ENCODE assay signal across 13 cellular contexts in the genomic region with DNA sequence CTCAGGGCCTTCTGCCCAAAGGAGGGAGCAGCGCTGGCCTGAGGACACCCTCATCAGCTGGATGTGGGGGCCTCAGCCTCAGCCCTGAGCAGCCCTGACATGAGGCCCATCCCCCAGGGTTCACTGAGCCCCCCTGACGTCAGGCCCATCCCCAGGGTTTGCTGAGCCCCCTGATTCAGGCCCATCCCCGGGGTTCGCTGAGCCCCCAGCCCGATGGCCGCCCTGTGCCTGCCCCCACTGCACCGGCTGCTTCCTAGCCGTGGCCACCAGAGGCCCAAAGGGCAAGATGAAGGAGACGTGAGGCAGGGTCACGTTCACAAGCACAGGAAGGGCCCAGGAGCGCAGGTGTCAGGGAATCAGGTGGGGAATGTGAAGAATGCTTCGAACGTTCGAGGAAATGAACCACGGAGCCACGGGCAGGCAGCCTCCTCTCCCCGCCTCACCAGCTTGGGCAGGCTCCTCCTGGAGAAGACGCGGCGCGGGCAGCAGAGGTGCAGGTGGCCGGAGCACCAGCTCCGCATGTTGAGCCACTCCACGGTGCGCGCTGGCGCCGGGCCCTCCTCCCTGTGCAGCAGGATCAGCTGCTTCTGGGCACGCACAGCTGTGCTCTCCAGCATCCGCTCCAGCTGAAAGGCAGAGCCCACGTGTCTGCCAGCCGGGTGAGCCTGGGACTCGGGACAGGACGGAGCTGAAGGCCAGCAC. TPM values are rescaled to one million over a fixed set of nuclear protein-coding genes. Genes with fewer than 3 reads are reported as not detected.
A peak's percentile ranks its signal among the peaks of the same experiment; 100 is the strongest.
DNase-seq lines count a peak whose midpoint lies in the region; ATAC-seq and TF ChIP-seq lines count a peak whose summit lies in the region.
"Had no signal": no experiment of that assay in that cellular context is flagged by ENCODE, and none has a peak within 500 bp of the region (broad histone marks: within the 10 kb centered on the region; RNA-seq: fewer than 3 reads in every experiment).

No MANE protein-coding gene starts in this region.

- DNase-seq in DMS53 treated with DMSO at 0.1 percent for 48 hours (lab: John Stamatoyannopoulos, UW; ENCODE audit: unreplicated experiment) (peak; percentile 60), NCI-H128 (lab: John Stamatoyannopoulos, UW; ENCODE audit: unreplicated experiment) (peak; percentile 2), dorsolateral prefrontal cortex (peak in 4 of 10 donors; percentile 41 to 61 (median 51)), myocyte (ENCODE audit: low read depth) (peak; percentile 83), T-helper 17 cell (no peak), hepatocyte (ENCODE audit: low spot score) (no peak)
- DNase-seq: MG63, NCI-H82 had no signal

- TF ChIP-seq CTCF in dorsolateral prefrontal cortex (IDR thresholded peaks at IDR 0.05 in 54 of 56, conservative IDR thresholded peaks at IDR 0.05 in 2 of 56; ENCODE audit: low read depth in 1 of 56, partially characterized antibody in 56 of 56) (no peak), hepatocyte (IDR thresholded peaks at IDR 0.05; ENCODE audit: poor library complexity) (no peak)

- no peaks in the 10 kb centered on the region for H3K36me3 Mint-ChIP-seq in T-helper 17 cell (ENCODE audit: low read depth)

- ATAC-seq in T-helper 17 cell (no peak), HG03565 (IDR thresholded peaks at IDR 0.05; ENCODE audit: unreplicated experiment) (no peak), GM19328 (IDR thresholded peaks at IDR 0.05; ENCODE audit: unreplicated experiment) (no peak)

- H3K27me3 ChIP-seq in dorsolateral prefrontal cortex (no peaks in the 10 kb centered on the region), hepatocyte (no peaks in the 10 kb centered on the region)
- H3K27me3 ChIP-seq: MG63 had no signal

- no peaks in the 10 kb centered on the region for H3K4me1 Mint-ChIP-seq in T-helper 17 cell

- H4K20me1 ChIP-seq in hepatocyte (ENCODE audit: insufficient read depth, poor library complexity, severe bottlenecking): no peaks in the 10 kb centered on the region

- no peak overlapping the region for H3K27ac Mint-ChIP-seq in T-helper 17 cell
- H3K27ac Mint-ChIP-seq: activated T-helper 2 cell treated with anti-CD3 and anti-CD28 coated beads, Interferon-gamma antibody, Interleukin-2, Interleukin-4, amounts not matched to agents 10 μg/mL and 5 μg/mL and 100 μg/mL, durations not matched to agents 14 hours and 24 hours and 36 hours had no signal

- intact Hi-C loops in dorsolateral prefrontal cortex (cut with DNase I): no loop called here

- H3K27ac ChIP-seq in dorsolateral prefrontal cortex: peak overlapping the region in 52 of 59 donors; percentile 15 to 88 (median 65)
- H3K27ac ChIP-seq in hepatocyte: no peak overlapping the region
- H3K27ac ChIP-seq: C4-2B had no signal

- no peaks in the 10 kb centered on the region for H3K27me3 Mint-ChIP-seq in T-helper 17 cell

- no peaks in the 10 kb centered on the region for H3K36me3 ChIP-seq in hepatocyte (replicated peaks; ENCODE audit: insufficient read depth, low read depth)
- H3K36me3 ChIP-seq: MG63 had no signal

- no peaks in the 10 kb centered on the region for H3K79me2 ChIP-seq in hepatocyte

- H3K4me2 ChIP-seq in hepatocyte: no peak overlapping the region

- 84% methylated on average over 33 of the region's 34 CpGs for WGBS in hepatocyte (ENCODE audit: low lambda C conversion rate, missing lambda C conversion rate)

- H3K9me3 ChIP-seq in T-helper 17 cell (ENCODE audit: control insufficient read depth, low read length, poor library complexity, severe bottlenecking): no peaks in the 10 kb centered on the region
- peaks cover 5% of the 10 kb centered on the region for H3K9me3 ChIP-seq in hepatocyte (ENCODE audit: low read depth)

- no peaks in the 10 kb centered on the region for H3K9me2 ChIP-seq in hepatocyte (replicated peaks; ENCODE audit: insufficient read depth)

- H3K4me3 ChIP-seq in dorsolateral prefrontal cortex: peak overlapping the region in 3 of 59 donors; percentile 9 to 27 (median 20)
- H3K4me3 ChIP-seq in hepatocyte: no peak overlapping the region
- H3K4me3 ChIP-seq: MG63 had no signal

- no peak overlapping the region for H2AFZ ChIP-seq in hepatocyte

- no peaks in the 10 kb centered on the region for H3K4me1 ChIP-seq in hepatocyte (ENCODE audit: insufficient read depth)

- H3K4me3 Mint-ChIP-seq in T-helper 17 cell: no peak overlapping the region
- H3K4me3 Mint-ChIP-seq: brain had no signal

RNA-seq across cellular contexts. Expression of gene NSMF, which starts 19.6 kb away (rescaled TPM):
- total RNA-seq in dorsolateral prefrontal cortex: 100 to 1,000 TPM; 113 to 445 (median 234) TPM
- total RNA-seq in myocyte: 53.9 and 69.9 TPM in 2 replicates
- 50.2 TPM for polyA plus RNA-seq in myocyte (2012)
- total RNA-seq in T-helper 17 cell: 10 to 100 TPM; 41.5 to 54.2 TPM
- total RNA-seq in hepatocyte: 37.2 and 39.5 TPM in 2 replicates
- polyA plus RNA-seq in hepatocyte: 51.6 and 54.7 TPM in 2 replicates

RNA-seq across cellular contexts. Expression of gene ENTPD8, which starts 37.6 kb away (rescaled TPM):
- total RNA-seq in dorsolateral prefrontal cortex (under 1 TPM in 5 of 120 experiments, not detected in 115; 0.18 to 0.43 (median 0.25) TPM), myocyte (0.19 and 0.31 TPM in 2 replicates), T-helper 17 cell (not detected), hepatocyte (6.1 and 7.1 TPM in 2 replicates)
- polyA plus RNA-seq in myocyte (2012): 0.14 TPM
- polyA plus RNA-seq in hepatocyte: 14.2 and 16.5 TPM in 2 replicates
- total RNA-seq: activated T-helper 2 cell treated with anti-CD3 and anti-CD28 coated beads, Interferon-gamma antibody, Interleukin-2, Interleukin-4, amounts not matched to agents 10 μg/mL and 5 μg/mL and 100 μg/mL, durations not matched to agents 14 hours and 24 hours and 36 hours had no signal

RNA-seq across cellular contexts. Expression of gene NOXA1, which starts 55.6 kb away (rescaled TPM):
- total RNA-seq in dorsolateral prefrontal cortex (10 to 100 TPM in 110 of 120 experiments, 1 to 10 TPM in 10; 7.0 to 34.3 (median 16.0) TPM), myocyte (1.2 and 3.1 TPM in 2 replicates), T-helper 17 cell (1 to 10 TPM; 3.0 to 3.3 TPM), hepatocyte (7.2 and 8.2 TPM in 2 replicates)
- 1.6 TPM for polyA plus RNA-seq in myocyte (2012)
- 12.5 and 13.9 TPM in 2 replicates for polyA plus RNA-seq in hepatocyte

RNA-seq across cellular contexts. Expression of gene EXD3, which starts 55.8 kb away (rescaled TPM):
- total RNA-seq in dorsolateral prefrontal cortex (10 to 100 TPM; 22.2 to 94.1 (median 36.5) TPM), myocyte (12.5 and 15.3 TPM in 2 replicates), T-helper 17 cell (10 to 100 TPM; 15.4 to 17.8 TPM), hepatocyte (7.3 and 11.8 TPM in 2 replicates)
- 12.5 TPM for polyA plus RNA-seq in myocyte (2012)
- 21.6 and 24.9 TPM in 2 replicates for polyA plus RNA-seq in hepatocyte

Comparison
In these comparisons a context has a peak if more than half of its experiments do, and no peak if none do; other contexts are left out.
1. DNase-seq: peak in DMS53 treated with DMSO at 0.1 percent for 48 hours (single experiment), NCI-H128 (single experiment) and myocyte (single experiment); none in T-helper 17 cell (0 of 3) and hepatocyte (single experiment).